17 cellular contexts compared by ENCODE assay signal in genomic region chr18:5787936-5788335, GRCh38.
DNase-seq lines count a peak whose midpoint lies in the region; ATAC-seq, FAIRE-seq and TF ChIP-seq lines count a peak whose summit lies in the region.
"Had no signal": no experiment of that assay in that cellular context is flagged by ENCODE, and none has a peak within 500 bp of the region (broad histone marks: within the 10 kb centered on the region; RNA-seq: fewer than 3 reads in every experiment).

No MANE protein-coding gene starts in this region.

- H3K27ac Mint-ChIP-seq in HFFc6 = no peak overlapping the region
- H3K27ac Mint-ChIP-seq: T-helper 1 cell treated with Interleukin-12 subunit alpha and Interleukin-12 subunit beta and Interleukin-4 antibody, amounts not matched to agents 30 μg/mL and 1 μg/mL, for 36 hours had no signal

- no peaks in the 10 kb centered on the region for H3K79me2 ChIP-seq in H1 (ENCODE audit: control insufficient read depth in 1 of 2, insufficient read depth in 2 of 2, low read length in 2 of 2)
- H3K79me2 ChIP-seq in mesendoderm (ENCODE audit: control insufficient read depth, insufficient read depth, low read length) = no peaks in the 10 kb centered on the region

- H4K8ac ChIP-seq in H1 (ENCODE audit: extremely low read depth, insufficient read depth, low read length) (no peak overlapping the region), mesendoderm (ENCODE audit: low read depth, low read length) (no peak overlapping the region)

- no peaks in the 10 kb centered on the region for H4K20me1 ChIP-seq in H1 (replicated peaks in 1 of 2; ENCODE audit: control insufficient read depth in 1 of 2, insufficient read depth in 2 of 2, low read length in 2 of 2)
- H4K20me1 ChIP-seq: BLaER1 treated with 17β-estradiol and CSF1 and Interleukin-3, amounts not matched to agents 10 nM and 100 nM had no signal

- H3K14ac ChIP-seq in H1 (ENCODE audit: insufficient read length) = no peak overlapping the region

- no peak overlapping the region for H3K4me2 ChIP-seq in H1 (ENCODE audit: insufficient read depth in 1 of 2, low read depth in 2 of 2, low read length in 2 of 2)
- no peak overlapping the region for H3K4me2 ChIP-seq in mesendoderm (ENCODE audit: low read length)
- H3K4me2 ChIP-seq: A549; BLaER1 treated with 17β-estradiol and CSF1 and Interleukin-3, amounts not matched to agents 10 nM and 100 nM had no signal

- H4K5ac ChIP-seq in H1 (ENCODE audit: insufficient read length, low read depth, low read length) (no peak overlapping the region), mesendoderm (ENCODE audit: low read length) (peak overlapping the region; percentile 56)

- H2AK5ac ChIP-seq in H1 (ENCODE audit: low read depth, low read length) = no peak overlapping the region
- H2AK5ac ChIP-seq in mesendoderm (ENCODE audit: low read length) = no peak overlapping the region

- H2BK15ac ChIP-seq in H1 (ENCODE audit: low read length) (no peak overlapping the region), mesendoderm (replicated peaks; ENCODE audit: low read depth) (no peak overlapping the region)

- 71% methylated on average over 1 of the region's 1 CpG; no CpG with 5 or more reads in 1 of the 2 experiments for WGBS in H1 (ENCODE audit: extremely low coverage in 1 of 2, insufficient coverage in 1 of 2, insufficient read length in 1 of 2, insufficient replicate concordance in 2 of 2, low coverage in 1 of 2, low lambda C conversion rate in 2 of 2, missing lambda C conversion rate in 1 of 2), 2 experiments
- no CpG with 5 or more reads among the region's 1 CpG for whole genome bisulfite sequencing in mesendoderm (ENCODE audit: extremely low coverage, insufficient coverage, low lambda C conversion rate)

- POLR2A ChIA-PET in H1 (lab: Charles Lee; ENCODE audit: partially characterized antibody) = no interaction called here

- H3K27ac ChIP-seq in H1 (ENCODE audit: low read depth, low read length) = no peak overlapping the region
- no peak overlapping the region for H3K27ac ChIP-seq in mesendoderm (ENCODE audit: low read depth, low read length)
- H3K27ac ChIP-seq: A549; BLaER1 treated with 17β-estradiol and CSF1 and Interleukin-3, amounts not matched to agents 10 nM and 100 nM had no signal

- H2BK12ac ChIP-seq in H1 (ENCODE audit: low read depth, low read length) = no peak overlapping the region

- 0 out of 2 replicates have a peak overlapping the region, but pooled peaks have one; percentile 13 for H2AFZ ChIP-seq in H1 (ENCODE audit: low read length)

- H3K4me1 ChIP-seq in H1 (replicated peaks in 1 of 4; ENCODE audit: control insufficient read depth in 3 of 4, insufficient read depth in 4 of 4, low read length in 3 of 4) (no peaks in the 10 kb centered on the region), mesendoderm (ENCODE audit: control insufficient read depth, low read depth, low read length) (no peaks in the 10 kb centered on the region)
- H3K4me1 ChIP-seq: A549; BLaER1 treated with 17β-estradiol and CSF1 and Interleukin-3, amounts not matched to agents 10 nM and 100 nM had no signal

- H3K56ac ChIP-seq in H1 (replicated peaks; ENCODE audit: insufficient read length, low read depth, low read length) (no peak overlapping the region), mesendoderm (ENCODE audit: low read length) (peak overlapping the region; percentile 25)

- H3K4ac ChIP-seq in H1 (replicated peaks; ENCODE audit: insufficient read length, low read depth, low read length) = no peak overlapping the region
- H3K4ac ChIP-seq in mesendoderm (ENCODE audit: low read depth, low read length) = no peak overlapping the region

- no peaks in the 10 kb centered on the region for H3K23me2 ChIP-seq in H1 (ENCODE audit: low read depth, low read length)

- ATAC-seq in HG03175 (IDR thresholded peaks at IDR 0.05; ENCODE audit: unreplicated experiment) = no peak
- ATAC-seq: A549 had no signal

- no peak for FAIRE-seq in H1 (lab: Jason Lieb, UNC)
- FAIRE-seq: A549, H54, HTR-8/SVneo had no signal

- H3K27me3 ChIP-seq in H1 (replicated peaks in 1 of 4; ENCODE audit: control insufficient read depth in 3 of 4, extremely low read depth in 1 of 4, insufficient read depth in 3 of 4, low read length in 3 of 4) (no peaks in the 10 kb centered on the region), mesendoderm (ENCODE audit: insufficient read depth, low read length, poor library complexity) (no peaks in the 10 kb centered on the region)
- H3K27me3 ChIP-seq: BLaER1 treated with 17β-estradiol and CSF1 and Interleukin-3, amounts not matched to agents 10 nM and 100 nM had no signal

- H2BK120ac ChIP-seq in H1 (replicated peaks; ENCODE audit: low read depth, low read length) (no peak overlapping the region), mesendoderm (ENCODE audit: low read depth, low read length) (no peak overlapping the region)

- H3K9me3 Mint-ChIP-seq in HFFc6 = peaks cover 53% of the 10 kb centered on the region

- H3K79me1 ChIP-seq in H1 (ENCODE audit: low read depth, low read length) = no peaks in the 10 kb centered on the region
- H3K79me1 ChIP-seq in mesendoderm (ENCODE audit: low read length) = no peaks in the 10 kb centered on the region

- H4K91ac ChIP-seq in H1 (replicated peaks; ENCODE audit: insufficient read length, low read length) = no peak overlapping the region

- H3K4me3 ChIP-seq in H1 (ENCODE audit: extremely low read depth in 1 of 4, insufficient read depth in 2 of 4, low read depth in 3 of 4, low read length in 4 of 4) (no peak overlapping the region), mesendoderm (ENCODE audit: low read length) (no peak overlapping the region)
- H3K4me3 ChIP-seq: A549; BLaER1 treated with 17β-estradiol and CSF1 and Interleukin-3, amounts not matched to agents 10 nM and 100 nM had no signal

- TF ChIP-seq RAD21 in H1 (IDR thresholded peaks at IDR 0.05 in 1 of 2, conservative IDR thresholded peaks at IDR 0.05 in 1 of 2; ENCODE audit: low read depth in 2 of 2, low read length in 2 of 2) = no peak

- H2BK5ac ChIP-seq in H1 (ENCODE audit: low read depth, low read length) (no peak overlapping the region), mesendoderm (ENCODE audit: low read length) (no peak overlapping the region)

- TF ChIP-seq POLR2A in H1 (IDR thresholded peaks at IDR 0.05; ENCODE audit: control extremely low read depth in 1 of 2, low read depth in 2 of 2, low read length in 2 of 2) = no peak

- H3K4me3 Mint-ChIP-seq in HFFc6 = no peak overlapping the region
- H3K4me3 Mint-ChIP-seq: T-helper 1 cell treated with Interleukin-12 subunit alpha and Interleukin-12 subunit beta and Interleukin-4 antibody, amounts not matched to agents 30 μg/mL and 1 μg/mL, for 36 hours had no signal

- TF ChIP-seq EP300 in H1 (IDR thresholded peaks at IDR 0.05; ENCODE audit: borderline replicate concordance in 1 of 2, low read depth in 2 of 2, low read length in 2 of 2) = no peak

- peaks cover 0 to 3% of the 10 kb centered on the region in 2 experiments; a peak in 1 of 4 replicates for H3K9me3 ChIP-seq in H1 (ENCODE audit: insufficient read depth in 2 of 2, low read depth in 1 of 2, low read length in 1 of 2)
- H3K9me3 ChIP-seq: A549 had no signal

- no peak overlapping the region for H3K23ac ChIP-seq in H1 (ENCODE audit: insufficient read length)
- H3K23ac ChIP-seq in mesendoderm (ENCODE audit: low read length) = no peak overlapping the region

- no peaks in the 10 kb centered on the region for H3K36me3 Mint-ChIP-seq in HFFc6 (ENCODE audit: low read depth)

- TF ChIP-seq CTCF in H1 (IDR thresholded peaks at IDR 0.05; ENCODE audit: control extremely low read depth in 1 of 3, insufficient read depth in 1 of 3, low read depth in 1 of 3, low read length in 3 of 3) = no peak
- no peak for TF ChIP-seq CTCF in HFFc6 (IDR thresholded peaks at IDR 0.05)

- H3K4me1 Mint-ChIP-seq in HFFc6 (ENCODE audit: low read depth) = no peaks in the 10 kb centered on the region

- in situ Hi-C loops in G401 (cut with HindIII; ENCODE audit: low sequenced_read_pairs) = no loop called here

- H3K9ac ChIP-seq in H1 (replicated peaks in 1 of 4; ENCODE audit: extremely low read depth in 1 of 4, low read depth in 3 of 4, low read length in 3 of 4) = no peak overlapping the region
- H3K9ac ChIP-seq in mesendoderm (ENCODE audit: low read length) = no peak overlapping the region
- H3K9ac ChIP-seq: BLaER1 treated with 17β-estradiol and CSF1 and Interleukin-3, amounts not matched to agents 10 nM and 100 nM had no signal

- H3K18ac ChIP-seq in H1 (ENCODE audit: extremely low read depth, low read length) (no peak overlapping the region), mesendoderm (ENCODE audit: low read length) (no peak overlapping the region)

- CTCF ChIA-PET in H1 (lab: Charles Lee; ENCODE audit: partially characterized antibody) = no interaction called here

- H3K36me3 ChIP-seq in H1 (ENCODE audit: control insufficient read depth in 2 of 4, insufficient read depth in 4 of 4, low read length in 3 of 4) (no peaks in the 10 kb centered on the region), mesendoderm (ENCODE audit: control insufficient read depth, insufficient read depth, low read length) (no peaks in the 10 kb centered on the region)
- H3K36me3 ChIP-seq: BLaER1 treated with 17β-estradiol and CSF1 and Interleukin-3, amounts not matched to agents 10 nM and 100 nM had no signal

- H3K27me3 Mint-ChIP-seq in HFFc6 (ENCODE audit: insufficient read depth) = no peaks in the 10 kb centered on the region; the same call in 1 of the 2 replicates

- DNase-seq in DMS53 treated with DMSO at 0.1 percent for 48 hours (lab: John Stamatoyannopoulos, UW; ENCODE audit: unreplicated experiment) = peak; percentile 91
- DNase-seq in NCI-H2029 (lab: John Stamatoyannopoulos, UW) = peak; percentile 33
- no peak for DNase-seq in H1 (ENCODE audit: low read depth in 1 of 2, low spot score in 2 of 2)
- DNase-seq in mesendoderm = peak; percentile 48
- DNase-seq in activated T-cell treated with anti-CD3 and anti-CD28 coated beads, Interleukin-2, amount 50 U/mL, for 48 hours = no peak
- no peak for DNase-seq in G401 (ENCODE audit: low spot score)
- DNase-seq in HFFc6 = no peak
- DNase-seq: NCI-H1436, NCI-H2081, NCI-H446 treated with DMSO at 0.1 percent for 48 hours, SHP77 had no signal

- no peak overlapping the region for H2BK20ac ChIP-seq in H1 (ENCODE audit: low read length)

TF ChIP-seq in H1, 55 proteins besides CTCF, POLR2A, EP300 and RAD21:
- TF ChIP-seq EZH2 (IDR thresholded peaks at IDR 0.05; ENCODE audit: low read depth, low read length, severe bottlenecking) = no peak
- no peak for TF ChIP-seq ATF3 (IDR thresholded peaks at IDR 0.05; ENCODE audit: insufficient read depth, low read depth, low read length)
- no peak for TF ChIP-seq SP2 (IDR thresholded peaks at IDR 0.05; ENCODE audit: low read length)
- no peak for TF ChIP-seq RBBP5 (IDR thresholded peaks at IDR 0.05; ENCODE audit: borderline replicate concordance, low read depth, low read length)
- no peak for TF ChIP-seq SIRT6 (IDR thresholded peaks at IDR 0.05; ENCODE audit: low read length)
- TF ChIP-seq ASH2L (IDR thresholded peaks at IDR 0.05; ENCODE audit: low read length) = no peak

Comparison
In these comparisons a context has a peak if more than half of its experiments do, and no peak if none do; other contexts are left out.
1. DNase-seq: peak in DMS53 treated with DMSO at 0.1 percent for 48 hours (single experiment), NCI-H2029 (single experiment) and mesendoderm (single experiment); none in H1 (0 of 2), activated T-cell treated with anti-CD3 and anti-CD28 coated beads, Interleukin-2, amount 50 U/mL, for 48 hours (0 of 2), G401 (single experiment) and HFFc6 (single experiment).